In genomic region chr2:10534514-10535250, GRCh38 we compare ENCODE assay signal across 1 cellular context.
A peak's percentile ranks its signal among the peaks of the same experiment; 100 is the strongest.
TF ChIP-seq lines count a peak whose summit lies in the region.

No MANE protein-coding gene starts in this region.

TF ChIP-seq in HepG2, 621 proteins besides CTCF, POLR2A, EP300 and RAD21 (continued from another document and continues in another):
- TF ChIP-seq ZUFSP (CRISPR knock-in tag; IDR thresholded peaks at IDR 0.05; ENCODE audit: borderline replicate concordance) (no peak), HDAC6 (IDR thresholded peaks at IDR 0.05; ENCODE audit: low read depth, low read length) (no peak), RFXAP (CRISPR knock-in tag; IDR thresholded peaks at IDR 0.05; ENCODE audit: borderline replicate concordance) (no peak), ZNF850 (CRISPR knock-in tag; conservative IDR thresholded peaks at IDR 0.05) (no peak), ZNF484 (CRISPR knock-in tag; IDR thresholded peaks at IDR 0.05; ENCODE audit: borderline replicate concordance, low read depth) (no peak), RBM22 (optimal IDR thresholded peaks at IDR 0.05; ENCODE audit: low read length) (no peak), ZNF407 (CRISPR knock-in tag; IDR thresholded peaks at IDR 0.05; ENCODE audit: not compliant biosample characterization) (no peak), ZNF83 (CRISPR knock-in tag; IDR thresholded peaks at IDR 0.05; ENCODE audit: borderline replicate concordance) (no peak), MTF2 (CRISPR knock-in tag; IDR thresholded peaks at IDR 0.05; ENCODE audit: borderline replicate concordance) (no peak), ZNF333 (CRISPR knock-in tag; IDR thresholded peaks at IDR 0.05; ENCODE audit: borderline replicate concordance) (no peak), ZBTB20 (CRISPR knock-in tag; IDR thresholded peaks at IDR 0.05; ENCODE audit: borderline replicate concordance, low read depth) (no peak), ZNF326 (CRISPR knock-in tag; IDR thresholded peaks at IDR 0.05; ENCODE audit: borderline replicate concordance) (no peak), EED (CRISPR knock-in tag; IDR thresholded peaks at IDR 0.05) (no peak), IKZF4 (CRISPR knock-in tag; IDR thresholded peaks at IDR 0.05; ENCODE audit: borderline replicate concordance, low read depth, not compliant biosample characterization) (no peak), HMGA1 (CRISPR knock-in tag; conservative IDR thresholded peaks at IDR 0.05) (no peak), NR1H2 (CRISPR knock-in tag; IDR thresholded peaks at IDR 0.05; ENCODE audit: borderline replicate concordance, low read depth) (no peak), DNMT3B (CRISPR knock-in tag; conservative IDR thresholded peaks at IDR 0.05) (peak; percentile 86; the same call in 1 of the 2 replicates), SALL1 (CRISPR knock-in tag; IDR thresholded peaks at IDR 0.05) (no peak), ZEB1 (IDR thresholded peaks at IDR 0.05; ENCODE audit: insufficient replicate concordance, low read depth) (no peak), RERE (CRISPR knock-in tag; IDR thresholded peaks at IDR 0.05; ENCODE audit: low read depth) (no peak), ZC3H13 (CRISPR knock-in tag; IDR thresholded peaks at IDR 0.05) (no peak), ZNF317 (CRISPR knock-in tag; IDR thresholded peaks at IDR 0.05) (no peak), TP53 (CRISPR knock-in tag; conservative IDR thresholded peaks at IDR 0.05) (no peak), ZNF430 (CRISPR knock-in tag; IDR thresholded peaks at IDR 0.05) (no peak), RORA (CRISPR knock-in tag; IDR thresholded peaks at IDR 0.05) (no peak), IRF2 (CRISPR knock-in tag; IDR thresholded peaks at IDR 0.05) (no peak), ZSCAN5A (CRISPR knock-in tag; IDR thresholded peaks at IDR 0.05; ENCODE audit: borderline replicate concordance) (no peak), MNT (IDR thresholded peaks at IDR 0.05) (no peak), ZNF414 (CRISPR knock-in tag; IDR thresholded peaks at IDR 0.05) (no peak), TEAD2 (CRISPR knock-in tag; IDR thresholded peaks at IDR 0.05) (no peak), KLF16 (CRISPR knock-in tag; IDR thresholded peaks at IDR 0.05) (no peak), KDM5A (IDR thresholded peaks at IDR 0.05; ENCODE audit: borderline replicate concordance, low read length) (no peak), SOX13 (IDR thresholded peaks at IDR 0.05) (no peak), SOX13 (CRISPR knock-in tag; conservative IDR thresholded peaks at IDR 0.05 in 1 of 2, IDR thresholded peaks at IDR 0.05 in 1 of 2) (no peak), TMF1 (CRISPR knock-in tag; IDR thresholded peaks at IDR 0.05; ENCODE audit: low read depth) (no peak), HINFP (CRISPR knock-in tag; IDR thresholded peaks at IDR 0.05; ENCODE audit: low read depth) (no peak), ZNF205 (CRISPR knock-in tag; IDR thresholded peaks at IDR 0.05) (no peak), SP1 (IDR thresholded peaks at IDR 0.05) (no peak), SP1 (CRISPR knock-in tag; IDR thresholded peaks at IDR 0.05) (no peak), ZNF766 (CRISPR knock-in tag; IDR thresholded peaks at IDR 0.05; ENCODE audit: borderline replicate concordance) (no peak), ELF3 (CRISPR knock-in tag; IDR thresholded peaks at IDR 0.05) (0 out of 2 replicates have a peak, but pooled peaks have one; percentile 14), CHD2 (IDR thresholded peaks at IDR 0.05; ENCODE audit: low read depth, low read length) (no peak), FOSL1 (CRISPR knock-in tag; IDR thresholded peaks at IDR 0.05; ENCODE audit: borderline replicate concordance) (peak; percentile 42; the same call in 1 of the 2 replicates), RXRB (CRISPR knock-in tag; IDR thresholded peaks at IDR 0.05; ENCODE audit: borderline replicate concordance) (no peak), BRD4 (CRISPR knock-in tag; IDR thresholded peaks at IDR 0.05) (no peak), CREB1 (IDR thresholded peaks at IDR 0.05) (peak; percentile 66), CREB1 (CRISPR knock-in tag; IDR thresholded peaks at IDR 0.05) (no peak), SIX4 (CRISPR knock-in tag; IDR thresholded peaks at IDR 0.05) (no peak), NAIF1 (CRISPR knock-in tag; IDR thresholded peaks at IDR 0.05; ENCODE audit: borderline replicate concordance) (no peak), BHLHE40 (IDR thresholded peaks at IDR 0.05; ENCODE audit: low read length) (no peak; the same call in 1 of the 2 replicates)
